Comparison of ENCODE assay signal across 24 cellular contexts in genomic region chr10:4296165-4296564, GRCh38.
"Had no signal": no experiment of that assay in that cellular context is flagged by ENCODE, and none has a peak within 500 bp of the region (broad histone marks: within the 10 kb centered on the region; RNA-seq: fewer than 3 reads in every experiment).

No MANE protein-coding gene starts in this region.

- H3K36me3 ChIP-seq: esophagus squamous epithelium, gastroesophageal sphincter, left ventricle myocardium inferior, lower lobe of right lung, spleen, tibial artery, upper lobe of right lung, vagina had no signal

- H3K4me1 ChIP-seq: esophagus squamous epithelium, left ventricle myocardium inferior, lower lobe of right lung, spleen, upper lobe of right lung, vagina had no signal

- H3K4me3 ChIP-seq: esophagus squamous epithelium, gastroesophageal sphincter, left ventricle myocardium inferior, lower lobe of right lung, spleen, tibial artery, upper lobe of right lung, vagina had no signal

- DNase-seq: effector memory CD4-positive, alpha-beta T cell; esophagus squamous epithelium; foreskin fibroblast; glutamatergic neuron; kidney; left cardiac atrium; left ventricle myocardium inferior; lower lobe of right lung; midbrain; posterior cingulate gyrus; spleen; stimulated activated CD4-positive, alpha-beta T cell treated with anti-CD3 and anti-CD28 coated beads, Interleukin-15, amount 100 ng/mL, for 24 hours; stimulated activated CD4-positive, alpha-beta T cell treated with anti-CD3 and anti-CD28 coated beads, Interleukin-1b, Interleukin-23, amount 100 ng/mL, for 48 hours; stimulated activated CD4-positive, alpha-beta T cell treated with anti-CD3 and anti-CD28 coated beads, Interleukin-4, amount 100 ng/mL, for 24 hours; tibial artery; upper lobe of right lung had no signal

- H3K36me3 Mint-ChIP-seq: memory B cell; natural killer cell treated with Interleukin-12 subunit alpha and Interleukin-12 subunit beta and Interleukin-15 and Interleukin-18, amount 100 ng/mL, for 72 hours; stimulated activated memory B cell treated with anti-CD40 and anti-IgM and Interleukin-4, amounts not matched to agents 10 μg/mL and 1 μg/mL and 100 μg/mL, for 72 hours had no signal

- H3K4me1 Mint-ChIP-seq: memory B cell; stimulated activated memory B cell treated with anti-CD40 and anti-IgM and Interleukin-4, amounts not matched to agents 10 μg/mL and 1 μg/mL and 100 μg/mL, for 72 hours had no signal

- H3K27me3 ChIP-seq: esophagus squamous epithelium, gastroesophageal sphincter, spleen, tibial artery, upper lobe of right lung, vagina had no signal

- ATAC-seq: gastroesophageal sphincter; left cardiac atrium; lower lobe of right lung; natural killer cell treated with Interleukin-12 subunit alpha and Interleukin-12 subunit beta and Interleukin-15 and Interleukin-18, amount 100 ng/mL, for 72 hours; sciatic nerve; stimulated activated memory B cell treated with anti-CD40 and anti-IgM and Interleukin-4, amounts not matched to agents 10 μg/mL and 1 μg/mL and 100 μg/mL, for 72 hours; upper lobe of right lung had no signal

- H3K27ac ChIP-seq: epithelial cell of prostate, esophagus squamous epithelium, gastroesophageal sphincter, left ventricle myocardium inferior, lower lobe of right lung, spleen, tibial artery, upper lobe of right lung, vagina had no signal

- H3K9me3 Mint-ChIP-seq: memory B cell; natural killer cell treated with Interleukin-12 subunit alpha and Interleukin-12 subunit beta and Interleukin-15 and Interleukin-18, amount 100 ng/mL, for 72 hours; stimulated activated naive CD8-positive, alpha-beta T cell treated with anti-CD3 and anti-CD28 coated beads, Interleukin-15, Interleukin-2, amounts not matched to agents 100 ng/mL and 50 ng/mL, for 24 hours had no signal

- H3K27ac Mint-ChIP-seq: memory B cell; natural killer cell treated with Interleukin-12 subunit alpha and Interleukin-12 subunit beta and Interleukin-15 and Interleukin-18, amount 100 ng/mL, for 72 hours; stimulated activated memory B cell treated with anti-CD40 and anti-IgM and Interleukin-4, amounts not matched to agents 10 μg/mL and 1 μg/mL and 100 μg/mL, for 72 hours; stimulated activated naive CD8-positive, alpha-beta T cell treated with anti-CD3 and anti-CD28 coated beads, Interleukin-15, Interleukin-2, amounts not matched to agents 100 ng/mL and 50 ng/mL, for 24 hours had no signal

- H3K4me3 Mint-ChIP-seq: memory B cell; natural killer cell treated with Interleukin-12 subunit alpha and Interleukin-12 subunit beta and Interleukin-15 and Interleukin-18, amount 100 ng/mL, for 72 hours; stimulated activated memory B cell treated with anti-CD40 and anti-IgM and Interleukin-4, amounts not matched to agents 10 μg/mL and 1 μg/mL and 100 μg/mL, for 72 hours; stimulated activated naive CD8-positive, alpha-beta T cell treated with anti-CD3 and anti-CD28 coated beads, Interleukin-15, Interleukin-2, amounts not matched to agents 100 ng/mL and 50 ng/mL, for 24 hours had no signal

- H3K27me3 Mint-ChIP-seq: memory B cell; stimulated activated memory B cell treated with anti-CD40 and anti-IgM and Interleukin-4, amounts not matched to agents 10 μg/mL and 1 μg/mL and 100 μg/mL, for 72 hours; stimulated activated naive CD8-positive, alpha-beta T cell treated with anti-CD3 and anti-CD28 coated beads, Interleukin-15, Interleukin-2, amounts not matched to agents 100 ng/mL and 50 ng/mL, for 24 hours had no signal

- H3K9me3 ChIP-seq: esophagus squamous epithelium, gastroesophageal sphincter, left ventricle myocardium inferior, lower lobe of right lung, spleen, tibial artery, upper lobe of right lung, vagina had no signal
